16 cellular contexts compared by ENCODE assay signal in genomic region chr14:62428429-62429203, GRCh38.
DNase-seq lines count a peak whose midpoint lies in the region; ATAC-seq lines count a peak whose summit lies in the region.
"Had no signal": no experiment of that assay in that cellular context is flagged by ENCODE, and none has a peak within 500 bp of the region (broad histone marks: within the 10 kb centered on the region; RNA-seq: fewer than 3 reads in every experiment).

No MANE protein-coding gene starts in this region.

- no peak overlapping the region for H3K23ac ChIP-seq in mesendoderm (ENCODE audit: low read length)

- H4K8ac ChIP-seq in mesendoderm (ENCODE audit: low read depth, low read length) = no peak overlapping the region

- H2BK5ac ChIP-seq in mesendoderm (ENCODE audit: low read length) = no peak overlapping the region

- no peaks in the 10 kb centered on the region for H3K36me3 ChIP-seq in mesendoderm (ENCODE audit: control insufficient read depth, insufficient read depth, low read length)
- H3K36me3 ChIP-seq: uterus had no signal

- H3K27ac ChIP-seq in mesendoderm (ENCODE audit: low read depth, low read length) = no peak overlapping the region
- H3K27ac ChIP-seq: coronary artery, KMS-11, uterus had no signal

- H2BK15ac ChIP-seq in mesendoderm (replicated peaks; ENCODE audit: low read depth) = no peak overlapping the region

- H3K27me3 ChIP-seq in mesendoderm (ENCODE audit: insufficient read depth, low read length, poor library complexity) = no peaks in the 10 kb centered on the region
- H3K27me3 ChIP-seq: uterus had no signal

- H2BK120ac ChIP-seq in mesendoderm (ENCODE audit: low read depth, low read length) = no peak overlapping the region

- H3K79me2 ChIP-seq in mesendoderm (ENCODE audit: control insufficient read depth, insufficient read depth, low read length) = no peaks in the 10 kb centered on the region

- no peaks in the 10 kb centered on the region for H3K79me1 ChIP-seq in mesendoderm (ENCODE audit: low read length)

- H4K5ac ChIP-seq in mesendoderm (ENCODE audit: low read length) = no peak overlapping the region

- no peaks in the 10 kb centered on the region for H3K4me1 ChIP-seq in mesendoderm (ENCODE audit: control insufficient read depth, low read depth, low read length)
- H3K4me1 ChIP-seq: uterus had no signal

- no peak for ATAC-seq in HG03108 (IDR thresholded peaks at IDR 0.05; ENCODE audit: unreplicated experiment)
- ATAC-seq: activated T-cell treated with anti-CD3 and anti-CD28 coated beads, Interleukin-2, amount 50 U/mL, for 72 hours; left cardiac atrium; stimulated activated naive CD8-positive, alpha-beta T cell treated with anti-CD3 and anti-CD28 coated beads, Interleukin-15, amount 100 ng/mL, for 72 hours had no signal

- no peak overlapping the region for H3K4me3 ChIP-seq in mesendoderm (ENCODE audit: low read length)
- H3K4me3 ChIP-seq: coronary artery, uterus had no signal

- no peak overlapping the region for H3K18ac ChIP-seq in mesendoderm (ENCODE audit: low read length)

- no peak overlapping the region for H3K4me2 ChIP-seq in mesendoderm (ENCODE audit: low read length)
- H3K4me2 ChIP-seq: KMS-11 had no signal

- H3K4ac ChIP-seq in mesendoderm (ENCODE audit: low read depth, low read length) = no peak overlapping the region

- no CpG with 5 or more reads among the region's 5 CpGs for WGBS in mesendoderm (ENCODE audit: extremely low coverage, insufficient coverage, low lambda C conversion rate)

- no peak overlapping the region for H3K56ac ChIP-seq in mesendoderm (ENCODE audit: low read length)

- H3K9ac ChIP-seq in mesendoderm (ENCODE audit: low read length) = no peak overlapping the region
- H3K9ac ChIP-seq: KMS-11 had no signal

- DNase-seq in Daoy (ENCODE audit: low read depth) (peak; percentile 3), RPMI7951 (ENCODE audit: low read depth) (peak; percentile 2), dermis microvascular lymphatic vessel endothelial cell (ENCODE audit: low read depth in 2 of 2) (peak; percentile 3 to 70), mesendoderm (peak; percentile 22), HuH-7.5 (ENCODE audit: low spot score) (no peak), MV-4-11 (lab: John Stamatoyannopoulos, UW) (no peak)
- no peak for DNase-seq in activated CD4-positive, alpha-beta T cell treated with anti-CD3 and anti-CD28 coated beads, Interleukin-2, amount 50 U/mL, for 1 hour
- DNase-seq: activated CD4-positive, alpha-beta memory T cell treated with anti-CD3 and anti-CD28 coated beads for 36 hours; activated T-cell treated with anti-CD3 and anti-CD28 coated beads, Interleukin-2, amount 50 U/mL, for 72 hours; left cardiac atrium; NCI-H1417 treated with DMSO at 0.1 percent for 48 hours; stimulated activated naive CD8-positive, alpha-beta T cell treated with anti-CD3 and anti-CD28 coated beads, Interleukin-15, amount 100 ng/mL, for 72 hours; uterus had no signal

- no peak overlapping the region for H2AK5ac ChIP-seq in mesendoderm (ENCODE audit: low read length)

Comparison
In these comparisons a context has a peak if more than half of its experiments do, and no peak if none do; other contexts are left out.
1. DNase-seq: peak in Daoy (single experiment), RPMI7951 (single experiment), dermis microvascular lymphatic vessel endothelial cell (2 of 2) and mesendoderm (single experiment); none in activated CD4-positive, alpha-beta T cell treated with anti-CD3 and anti-CD28 coated beads, Interleukin-2, amount 50 U/mL, for 1 hour (single experiment), HuH-7.5 (single experiment) and MV-4-11 (single experiment).